In genomic region chr4:149897784-149898183, GRCh38 we compare ENCODE assay signal across 9 cellular contexts.
DNase-seq lines count a peak whose midpoint lies in the region; ATAC-seq and TF ChIP-seq lines count a peak whose summit lies in the region.
"Had no signal": no experiment of that assay in that cellular context is flagged by ENCODE, and none has a peak within 500 bp of the region (broad histone marks: within the 10 kb centered on the region; RNA-seq: fewer than 3 reads in every experiment).

No MANE protein-coding gene starts in this region.

- no peak overlapping the region for H3K4me3 ChIP-seq in Jurkat, Clone E6-1 (ENCODE audit: low read length)
- H3K4me3 ChIP-seq in brain microvascular endothelial cell (ENCODE audit: low read depth, low read length), result no peak overlapping the region
- H3K4me3 ChIP-seq: BLaER1 had no signal

- DNase-seq in NCI-H1105 treated with DMSO at 0.1 percent for 48 hours (lab: John Stamatoyannopoulos, UW) (peak; percentile 25), NCI-H1105 (lab: John Stamatoyannopoulos, UW) (no peak), brain microvascular endothelial cell (no peak), osteocyte (ENCODE audit: extremely low spot score, unreplicated experiment) (no peak), omental fat pad (ENCODE audit: low spot score) (no peak), T-helper 17 cell (no peak)
- DNase-seq in Jurkat, Clone E6-1 (ENCODE audit: low read depth, low spot score), result peak; percentile 6

- TF ChIP-seq CTCF in brain microvascular endothelial cell (IDR thresholded peaks at IDR 0.05; ENCODE audit: low read depth, low read length, missing control alignments), result peak; percentile 38
- TF ChIP-seq CTCF in osteocyte (IDR thresholded peaks at IDR 0.05), result peak; percentile 73
- no peak for TF ChIP-seq CTCF in omental fat pad (IDR thresholded peaks at IDR 0.05)

- H3K9me3 ChIP-seq in T-helper 17 cell (ENCODE audit: control insufficient read depth, low read length, poor library complexity, severe bottlenecking), result no peaks in the 10 kb centered on the region
- H3K9me3 ChIP-seq: BLaER1 had no signal

- H3K36me3 Mint-ChIP-seq in osteocyte (ENCODE audit: unreplicated experiment), result no peaks in the 10 kb centered on the region
- no peaks in the 10 kb centered on the region for H3K36me3 Mint-ChIP-seq in T-helper 17 cell (ENCODE audit: low read depth)

- no peaks in the 10 kb centered on the region for H3K27me3 ChIP-seq in brain microvascular endothelial cell (replicated peaks)
- H3K27me3 ChIP-seq: BLaER1 had no signal

- no peak overlapping the region for H3K27ac Mint-ChIP-seq in osteocyte (ENCODE audit: unreplicated experiment)
- no peak overlapping the region for H3K27ac Mint-ChIP-seq in T-helper 17 cell

- H3K36me3 ChIP-seq in brain microvascular endothelial cell (replicated peaks), result no peaks in the 10 kb centered on the region
- H3K36me3 ChIP-seq: BLaER1 had no signal

- no peak overlapping the region for H3K27ac ChIP-seq in brain microvascular endothelial cell
- H3K27ac ChIP-seq: BLaER1 had no signal

- H3K4me1 Mint-ChIP-seq in osteocyte (ENCODE audit: unreplicated experiment), result no peaks in the 10 kb centered on the region
- no peaks in the 10 kb centered on the region for H3K4me1 Mint-ChIP-seq in T-helper 17 cell

- no peak for ATAC-seq in GM18498 (IDR thresholded peaks at IDR 0.05; ENCODE audit: unreplicated experiment)
- no peak for ATAC-seq in omental fat pad (ENCODE audit: low FRiP score)
- no peak for ATAC-seq in T-helper 17 cell

- in situ Hi-C loops in brain microvascular endothelial cell (cut with HindIII; ENCODE audit: low pct_ligation_motif_present, low sequenced_read_pairs), result loop anchor here (25.0 kb wide), 1 partner anchor 510 kb away; no protein-coding TSS in a partner anchor

- no peak overlapping the region for H3K4me3 Mint-ChIP-seq in osteocyte (ENCODE audit: unreplicated experiment)
- H3K4me3 Mint-ChIP-seq in T-helper 17 cell, result no peak overlapping the region

- H3K27me3 Mint-ChIP-seq in osteocyte (ENCODE audit: unreplicated experiment) (peaks cover 37% of the 10 kb centered on the region), T-helper 17 cell (no peaks in the 10 kb centered on the region)

- no peaks in the 10 kb centered on the region for H3K9me3 Mint-ChIP-seq in osteocyte (ENCODE audit: unreplicated experiment)

Comparison
In these comparisons a context has a peak if more than half of its experiments do, and no peak if none do; other contexts are left out.
1. DNase-seq: peak in NCI-H1105 treated with DMSO at 0.1 percent for 48 hours (single experiment) and Jurkat, Clone E6-1 (single experiment); none in NCI-H1105 (single experiment), brain microvascular endothelial cell (single experiment), osteocyte (single experiment), omental fat pad (single experiment) and T-helper 17 cell (0 of 3).
2. CTCF ChIP-seq: peak in brain microvascular endothelial cell (single experiment) and osteocyte (single experiment); none in omental fat pad (0 of 3).